12 cellular contexts compared by ENCODE assay signal in the genomic region with DNA sequence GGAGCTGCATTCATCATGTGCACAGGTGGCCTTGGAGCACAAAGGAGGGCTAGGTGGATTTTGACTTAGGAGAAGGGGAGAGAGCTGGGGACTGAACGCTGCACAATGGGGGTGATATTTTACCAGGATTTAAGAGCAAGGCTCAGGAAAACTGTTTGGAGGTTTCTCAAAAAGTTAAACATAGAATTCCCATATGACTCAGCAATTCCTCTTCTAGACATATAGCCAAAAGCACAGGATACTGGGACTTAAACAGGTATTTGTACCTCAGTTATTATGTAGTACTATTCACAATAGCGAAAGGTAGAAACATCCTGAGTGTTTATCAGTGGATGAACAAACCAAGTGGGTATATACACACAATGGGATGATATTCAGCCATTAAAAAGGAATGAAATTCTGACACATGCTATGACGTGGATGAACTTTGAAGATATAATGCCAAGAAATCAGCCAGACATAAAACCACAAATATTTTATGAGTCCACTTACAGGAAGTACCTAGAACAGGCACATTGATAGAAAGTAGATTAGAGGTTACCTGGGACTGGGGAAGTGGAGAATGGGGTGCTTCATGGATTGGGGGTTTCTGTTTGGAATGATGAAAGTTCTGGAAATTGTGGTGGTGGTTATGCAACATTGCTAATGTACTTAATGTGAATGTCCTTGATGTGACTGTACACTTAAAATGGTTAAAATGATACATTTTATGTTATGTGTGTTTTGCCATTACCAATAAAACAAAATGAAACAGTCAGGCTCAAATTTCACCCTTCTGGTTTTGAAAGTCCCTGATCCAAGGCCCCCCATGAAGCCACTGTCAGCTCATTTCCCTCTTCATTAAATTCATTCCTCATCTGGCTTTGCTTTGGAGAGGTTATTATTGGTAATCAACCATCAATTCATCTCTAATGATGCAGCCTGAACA.
DNase-seq lines count a peak whose midpoint lies in the region; ATAC-seq and TF ChIP-seq lines count a peak whose summit lies in the region.
"Had no signal": no experiment of that assay in that cellular context is flagged by ENCODE, and none has a peak within 500 bp of the region (broad histone marks: within the 10 kb centered on the region; RNA-seq: fewer than 3 reads in every experiment).

No MANE protein-coding gene starts in this region.

- peaks cover 27% of the 10 kb centered on the region for H3K4me1 Mint-ChIP-seq in chondrocyte (ENCODE audit: low read depth)

- DNase-seq in GM03348 (ENCODE audit: low spot score) (peak; percentile 24), NCI-H226 (peak; percentile 64), chondrocyte (ENCODE audit: low spot score) (no peak), renal cortical epithelial cell (ENCODE audit: low read depth) (peak; percentile 97), SIG-M5 (lab: John Stamatoyannopoulos, UW) (no peak)
- DNase-seq: DND-41, KG1, SHP77 treated with DMSO at 0.1 percent for 48 hours had no signal

- H3K27me3 Mint-ChIP-seq in chondrocyte (ENCODE audit: low read depth): peaks cover 2% of the 10 kb centered on the region

- H3K9me3 Mint-ChIP-seq in chondrocyte (ENCODE audit: low read depth): no peaks in the 10 kb centered on the region

- ATAC-seq in HG02610 (IDR thresholded peaks at IDR 0.05; ENCODE audit: unreplicated experiment) (no peak), HG02798 (IDR thresholded peaks at IDR 0.05; ENCODE audit: poor library complexity, unreplicated experiment) (no peak)
- ATAC-seq: gastroesophageal sphincter, left lobe of liver had no signal

- no peaks in the 10 kb centered on the region for H3K36me3 Mint-ChIP-seq in chondrocyte (ENCODE audit: low read depth)

- no peak for TF ChIP-seq CTCF in chondrocyte (IDR thresholded peaks at IDR 0.05)

- no peak overlapping the region for H3K4me3 Mint-ChIP-seq in chondrocyte (ENCODE audit: unreplicated experiment)

- H3K27ac Mint-ChIP-seq in chondrocyte (ENCODE audit: unreplicated experiment): peak overlapping the region; percentile 80

Comparison
In these comparisons a context has a peak if more than half of its experiments do, and no peak if none do; other contexts are left out.
1. DNase-seq: peak in GM03348 (single experiment), NCI-H226 (single experiment) and renal cortical epithelial cell (single experiment); none in chondrocyte (single experiment) and SIG-M5 (single experiment).